Comparison of ENCODE assay signal across 25 cellular contexts in genomic region chr10:88253120-88253519, GRCh38.
"Had no signal": no experiment of that assay in that cellular context is flagged by ENCODE, and none has a peak within 500 bp of the region (broad histone marks: within the 10 kb centered on the region; RNA-seq: fewer than 3 reads in every experiment).

No MANE protein-coding gene starts in this region.

- H3K4me3 ChIP-seq: adrenal gland, cardiac muscle cell, gastroesophageal sphincter, ovary, prostate gland, spleen, tibial nerve had no signal

- H3K36me3 ChIP-seq: adrenal gland, cardiac muscle cell, gastroesophageal sphincter, ovary, prostate gland, spleen, tibial nerve had no signal

- FAIRE-seq: keratinocyte had no signal

- ATAC-seq: activated CD4-positive, CD25-positive, alpha-beta regulatory T cell treated with anti-CD3 and anti-CD28 coated beads, Interleukin-2, amount 50 U/mL, for 24 hours; effector memory CD8-positive, alpha-beta T cell; gastroesophageal sphincter; left colon; naive thymus-derived CD4-positive, alpha-beta T cell had no signal

- DNase-seq: activated CD4-positive, alpha-beta T cell treated with anti-CD3 and anti-CD28 coated beads for 48 hours; activated CD4-positive, alpha-beta T cell treated with anti-CD3 and anti-CD28 coated beads, Interleukin-2, amount 50 U/mL, for 48 hours; activated CD8-positive, alpha-beta memory T cell treated with anti-CD3 and anti-CD28 coated beads for 24 hours; activated effector memory CD4-positive, alpha-beta T cell treated with anti-CD3 and anti-CD28 coated beads, Interleukin-2, amount 50 U/mL, for 16 hours; activated naive CD4-positive, alpha-beta T cell treated with anti-CD3 and anti-CD28 coated beads for 36 hours; activated naive CD8-positive, alpha-beta T cell treated with anti-CD3 and anti-CD28 coated beads for 36 hours; aorta; cortex of kidney; effector memory CD8-positive, alpha-beta T cell; erythroblast; hippocampal formation; left colon; naive thymus-derived CD4-positive, alpha-beta T cell; ovary; spleen; stimulated activated naive CD4-positive, alpha-beta T cell treated with Interleukin-2 at 50 U/mL for 16 hours; T-helper 1 cell had no signal

- H3K27me3 ChIP-seq: adrenal gland, cardiac muscle cell, gastroesophageal sphincter, ovary, spleen, tibial nerve had no signal

- H3K27ac ChIP-seq: cardiac muscle cell, ovary, prostate gland, spleen, VCaP had no signal

- H3K9me3 ChIP-seq: adrenal gland, gastroesophageal sphincter, ovary, prostate gland, spleen, tibial nerve had no signal

- H3K4me1 ChIP-seq: prostate gland had no signal
